In genomic region chr5:134851307-134851923, GRCh38 we compare ENCODE assay signal across 8 cellular contexts. TPM values are rescaled to one million over a fixed set of nuclear protein-coding genes. Genes with fewer than 3 reads are reported as not detected.
A peak's percentile ranks its signal among the peaks of the same experiment; 100 is the strongest.
DNase-seq lines count a peak whose midpoint lies in the region; ATAC-seq, FAIRE-seq and TF ChIP-seq lines count a peak whose summit lies in the region.

No MANE protein-coding gene starts in this region.

- no peak for FAIRE-seq in bronchial epithelial cell (lab: Jason Lieb, UNC)

- no peak for TF ChIP-seq POLR2A in NB4 (IDR thresholded peaks at IDR 0.05; ENCODE audit: extremely low read depth, insufficient read length)

- H3K36me3 ChIP-seq in bronchial epithelial cell (ENCODE audit: control insufficient read depth, insufficient read depth, low read length) = peaks cover 6% of the 10 kb centered on the region

- DNase-seq in NCI-H82 (lab: John Stamatoyannopoulos, UW) (peak; percentile 30), NCI-H82 treated with DMSO at 0.1 percent for 48 hours (lab: John Stamatoyannopoulos, UW; ENCODE audit: unreplicated experiment) (no peak), NB4 (ENCODE audit: low read depth) (peak; percentile 63), bronchial epithelial cell (ENCODE audit: low read depth) (peak; percentile 35), retinal pigment epithelial cell (ENCODE audit: low read depth) (no peak), NCI-H146 treated with DMSO at 0.1 percent for 48 hours (lab: John Stamatoyannopoulos, UW; ENCODE audit: unreplicated experiment) (no peak)

- no peak overlapping the region for H3K4me3 ChIP-seq in NB4 (ENCODE audit: low read depth, low read length)
- H3K4me3 ChIP-seq in bronchial epithelial cell (ENCODE audit: low read depth, low read length) = no peak overlapping the region
- H3K4me3 ChIP-seq in retinal pigment epithelial cell (ENCODE audit: low read length) = no peak overlapping the region

- no peak for ATAC-seq in GM21381 (IDR thresholded peaks at IDR 0.05; ENCODE audit: unreplicated experiment)
- no peak for ATAC-seq in GM21390 (IDR thresholded peaks at IDR 0.05; ENCODE audit: unreplicated experiment)

- H3K27me3 ChIP-seq in bronchial epithelial cell (ENCODE audit: control insufficient read depth, insufficient read depth, low read length) = no peaks in the 10 kb centered on the region

- peak; percentile 64 for TF ChIP-seq CTCF in NB4 (IDR thresholded peaks at IDR 0.05; ENCODE audit: low read depth, low read length)
- peak; percentile 60 for TF ChIP-seq CTCF in bronchial epithelial cell (IDR thresholded peaks at IDR 0.05; ENCODE audit: insufficient read depth, low read length, severe bottlenecking)
- peak; percentile 59 for TF ChIP-seq CTCF in retinal pigment epithelial cell (conservative IDR thresholded peaks at IDR 0.05; ENCODE audit: low read depth, low read length)

RNA-seq across cellular contexts. Expression of gene C5orf24, which starts 5.6 kb away (rescaled TPM):
- total RNA-seq in bronchial epithelial cell = 22.6 and 23.8 TPM in 2 replicates

RNA-seq across cellular contexts. Expression of gene TXNDC15, which starts 22.8 kb away (rescaled TPM):
- total RNA-seq in bronchial epithelial cell = 45.2 and 45.8 TPM in 2 replicates

RNA-seq across cellular contexts. Expression of gene PCBD2, which starts 53.5 kb away (rescaled TPM):
- 6.8 and 6.9 TPM in 2 replicates for total RNA-seq in bronchial epithelial cell

Comparison
In these comparisons a context has a peak if more than half of its experiments do, and no peak if none do; other contexts are left out.
1. DNase-seq: peak in NCI-H82 (single experiment), NB4 (single experiment) and bronchial epithelial cell (single experiment); none in NCI-H82 treated with DMSO at 0.1 percent for 48 hours (single experiment), retinal pigment epithelial cell (single experiment) and NCI-H146 treated with DMSO at 0.1 percent for 48 hours (single experiment).
2. Peak in every context shown above with its lines, with median percentiles within 50 percentile points of each other: CTCF ChIP-seq.